Comparison of ENCODE assay signal across 1 cellular context in the genomic region with DNA sequence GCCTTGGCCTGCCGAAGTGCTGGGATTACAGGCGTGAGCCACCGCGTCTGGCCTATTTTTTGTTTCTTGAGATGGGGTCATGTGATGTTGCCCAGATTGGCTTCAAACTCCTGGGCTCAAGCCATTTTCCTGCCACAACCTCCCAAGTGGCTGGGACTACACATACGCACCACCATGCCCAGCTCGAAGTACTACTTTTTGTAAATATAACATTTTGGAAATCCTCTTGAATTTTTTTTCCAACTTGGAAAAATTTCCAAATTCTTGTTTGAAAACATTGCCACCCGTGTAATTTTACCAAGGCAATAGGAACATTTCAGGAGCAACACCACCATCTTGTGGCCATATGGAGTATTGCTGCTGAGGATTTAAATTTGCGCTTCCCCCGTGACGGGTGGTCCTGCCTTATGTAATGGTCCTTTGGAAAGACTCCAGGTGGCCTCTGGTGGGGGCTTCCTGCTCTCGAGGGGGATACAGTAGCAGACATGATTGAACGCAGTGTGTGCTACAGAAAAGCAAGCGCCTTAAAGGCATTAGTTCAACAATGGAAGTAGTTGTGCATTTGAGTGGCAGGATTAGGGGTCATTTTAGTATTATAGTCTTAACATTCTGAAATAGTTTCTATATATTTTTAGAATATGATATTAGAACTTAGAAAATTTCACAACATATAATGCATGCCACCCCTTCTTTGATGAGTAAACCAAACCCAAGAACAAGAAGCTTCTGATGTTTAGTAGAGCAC.
A peak's percentile ranks its signal among the peaks of the same experiment; 100 is the strongest.
TF ChIP-seq lines count a peak whose summit lies in the region.

No MANE protein-coding gene starts in this region.

TF ChIP-seq in HEK293, 187 proteins besides CTCF, POLR2A, EP300 and RAD21:
- TF ChIP-seq IKZF3 (tag by site-specific recombination; IDR thresholded peaks at IDR 0.05) (peak; percentile 95), SCRT2 (tag by site-specific recombination; IDR thresholded peaks at IDR 0.05) (no peak), ZEB2 (tag by site-specific recombination; IDR thresholded peaks at IDR 0.05) (0 out of 2 replicates have a peak, but pooled peaks have one; percentile 19), SP7 (tag by site-specific recombination; IDR thresholded peaks at IDR 0.05) (peak; percentile 11; the same call in 1 of the 2 replicates), ZNF274 (IDR thresholded peaks at IDR 0.05; ENCODE audit: low read length) (no peak), ZNF274 (tag by site-specific recombination; IDR thresholded peaks at IDR 0.05; ENCODE audit: borderline replicate concordance) (no peak), ZNF677 (tag by site-specific recombination; IDR thresholded peaks at IDR 0.05) (no peak), RBAK (tag by site-specific recombination; IDR thresholded peaks at IDR 0.05) (no peak), HOXC10 (CRISPR knock-in tag; IDR thresholded peaks at IDR 0.05) (no peak), MEIS1 (CRISPR knock-in tag; IDR thresholded peaks at IDR 0.05; ENCODE audit: borderline replicate concordance) (no peak), ZBTB17 (tag by site-specific recombination; IDR thresholded peaks at IDR 0.05) (0 out of 2 replicates have a peak, but pooled peaks have one; percentile 21), ZNF239 (tag by site-specific recombination; IDR thresholded peaks at IDR 0.05) (no peak), ZXDB (tag by site-specific recombination; IDR thresholded peaks at IDR 0.05) (no peak), ZNF707 (tag by site-specific recombination; IDR thresholded peaks at IDR 0.05) (no peak), PRDM4 (tag by site-specific recombination; IDR thresholded peaks at IDR 0.05) (no peak), ZSCAN18 (tag by site-specific recombination; IDR thresholded peaks at IDR 0.05) (no peak), ZNF335 (tag by site-specific recombination; conservative IDR thresholded peaks at IDR 0.05) (peak; percentile 36; the same call in 1 of the 2 replicates), HOXD13 (CRISPR knock-in tag; IDR thresholded peaks at IDR 0.05; ENCODE audit: borderline replicate concordance) (no peak), ZBTB7A (tag by site-specific recombination; IDR thresholded peaks at IDR 0.05; ENCODE audit: low read depth) (peak; percentile 6; the same call in 1 of the 2 replicates), ZNF121 (tag by site-specific recombination; IDR thresholded peaks at IDR 0.05) (peak; percentile 91), ZNF791 (tag by site-specific recombination; IDR thresholded peaks at IDR 0.05) (no peak), BCL11B (tag by site-specific recombination; IDR thresholded peaks at IDR 0.05; ENCODE audit: low read depth) (no peak), EGR2 (tag by site-specific recombination; IDR thresholded peaks at IDR 0.05; ENCODE audit: low read depth) (no peak), ZNF488 (tag by site-specific recombination; IDR thresholded peaks at IDR 0.05) (no peak), KLF9 (tag by site-specific recombination; IDR thresholded peaks at IDR 0.05; ENCODE audit: low read depth) (no peak), ZNF658 (tag by site-specific recombination; IDR thresholded peaks at IDR 0.05) (no peak), KLF16 (tag by site-specific recombination; IDR thresholded peaks at IDR 0.05) (no peak), ZSCAN4 (tag by site-specific recombination; IDR thresholded peaks at IDR 0.05) (no peak), ZNF654 (tag by site-specific recombination; IDR thresholded peaks at IDR 0.05; ENCODE audit: low read depth) (peak; percentile 93), FEZF1 (tag by site-specific recombination; IDR thresholded peaks at IDR 0.05) (no peak), ZNF837 (tag by site-specific recombination; IDR thresholded peaks at IDR 0.05) (no peak), PRDM1 (tag by site-specific recombination; IDR thresholded peaks at IDR 0.05) (no peak), ZNF660 (tag by site-specific recombination; IDR thresholded peaks at IDR 0.05) (0 out of 2 replicates have a peak, but pooled peaks have one; percentile 32), ZNF792 (tag by site-specific recombination; IDR thresholded peaks at IDR 0.05) (no peak), ZNF391 (tag by site-specific recombination; IDR thresholded peaks at IDR 0.05; ENCODE audit: borderline replicate concordance, low read depth) (no peak), ZNF664 (tag by site-specific recombination; IDR thresholded peaks at IDR 0.05) (peak; percentile 90), ZNF350 (tag by site-specific recombination; IDR thresholded peaks at IDR 0.05) (no peak)
- TF ChIP-seq, protein P1, sequence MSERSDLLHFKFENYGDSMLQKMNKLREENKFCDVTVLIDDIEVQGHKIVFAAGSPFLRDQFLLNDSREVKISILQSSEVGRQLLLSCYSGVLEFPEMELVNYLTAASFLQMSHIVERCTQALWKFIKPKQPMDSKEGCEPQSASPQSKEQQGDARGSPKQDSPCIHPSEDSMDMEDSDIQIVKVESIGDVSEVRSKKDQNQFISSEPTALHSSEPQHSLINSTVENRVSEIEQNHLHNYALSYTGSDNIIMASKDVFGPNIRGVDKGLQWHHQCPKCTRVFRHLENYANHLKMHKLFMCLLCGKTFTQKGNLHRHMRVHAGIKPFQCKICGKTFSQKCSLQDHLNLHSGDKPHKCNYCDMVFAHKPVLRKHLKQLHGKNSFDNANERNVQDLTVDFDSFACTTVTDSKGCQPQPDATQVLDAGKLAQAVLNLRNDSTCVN (tag by site-specific recombination; optimal IDR thresholded peaks at IDR 0.05): no peak
- TF ChIP-seq, protein P2, sequence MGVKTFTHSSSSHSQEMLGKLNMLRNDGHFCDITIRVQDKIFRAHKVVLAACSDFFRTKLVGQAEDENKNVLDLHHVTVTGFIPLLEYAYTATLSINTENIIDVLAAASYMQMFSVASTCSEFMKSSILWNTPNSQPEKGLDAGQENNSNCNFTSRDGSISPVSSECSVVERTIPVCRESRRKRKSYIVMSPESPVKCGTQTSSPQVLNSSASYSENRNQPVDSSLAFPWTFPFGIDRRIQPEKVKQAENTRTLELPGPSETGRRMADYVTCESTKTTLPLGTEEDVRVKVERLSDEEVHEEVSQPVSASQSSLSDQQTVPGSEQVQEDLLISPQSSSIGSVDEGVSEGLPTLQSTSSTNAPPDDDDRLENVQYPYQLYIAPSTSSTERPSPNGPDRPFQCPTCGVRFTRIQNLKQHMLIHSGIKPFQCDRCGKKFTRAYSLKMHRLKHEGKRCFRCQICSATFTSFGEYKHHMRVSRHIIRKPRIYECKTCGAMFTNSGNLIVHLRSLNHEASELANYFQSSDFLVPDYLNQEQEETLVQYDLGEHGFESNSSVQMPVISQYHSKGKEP (tag by site-specific recombination; IDR thresholded peaks at IDR 0.05): no peak
- TF ChIP-seq, protein P3, sequence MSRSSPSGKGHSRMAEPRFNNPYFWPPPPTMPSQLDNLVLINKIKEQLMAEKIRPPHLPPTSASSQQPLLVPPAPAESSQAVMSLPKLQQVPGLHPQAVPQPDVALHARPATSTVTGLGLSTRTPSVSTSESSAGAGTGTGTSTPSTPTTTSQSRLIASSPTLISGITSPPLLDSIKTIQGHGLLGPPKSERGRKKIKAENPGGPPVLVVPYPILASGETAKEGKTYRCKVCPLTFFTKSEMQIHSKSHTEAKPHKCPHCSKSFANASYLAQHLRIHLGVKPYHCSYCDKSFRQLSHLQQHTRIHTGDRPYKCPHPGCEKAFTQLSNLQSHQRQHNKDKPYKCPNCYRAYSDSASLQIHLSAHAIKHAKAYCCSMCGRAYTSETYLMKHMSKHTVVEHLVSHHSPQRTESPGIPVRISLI (tag by site-specific recombination; IDR thresholded peaks at IDR 0.05): peak; percentile 55; the same call in 1 of the 2 replicates
